1 cellular context compared by ENCODE assay signal in the genomic region with DNA sequence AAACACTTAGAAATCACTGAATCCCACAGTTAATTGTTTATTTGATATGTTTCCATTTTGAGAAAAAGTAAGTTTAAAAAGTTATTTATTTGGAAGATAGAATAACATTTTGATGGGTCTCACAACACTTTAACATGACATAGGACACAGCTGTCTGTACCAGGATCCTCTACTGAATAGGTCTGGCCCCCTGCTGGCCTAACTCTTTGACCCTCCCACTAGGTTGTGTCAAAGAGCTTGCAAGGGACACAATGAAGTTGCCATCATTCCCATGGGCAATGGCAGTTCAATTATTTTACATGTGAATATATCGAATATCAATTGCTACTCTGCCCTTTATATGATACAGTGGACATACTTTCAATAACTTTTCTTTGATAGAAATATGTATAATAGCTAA.
TF ChIP-seq lines count a peak whose summit lies in the region.

No MANE protein-coding gene starts in this region.

TF ChIP-seq in H1, 55 proteins besides CTCF, POLR2A, EP300 and RAD21:
- TF ChIP-seq SAP30 (IDR thresholded peaks at IDR 0.05; ENCODE audit: insufficient read depth, insufficient replicate concordance, low read length) (no peak), TCF12 (IDR thresholded peaks at IDR 0.05; ENCODE audit: low read depth, low read length) (0 out of 2 replicates have a peak, but pooled peaks have one; percentile 27)
- TF ChIP-seq, protein P1, sequence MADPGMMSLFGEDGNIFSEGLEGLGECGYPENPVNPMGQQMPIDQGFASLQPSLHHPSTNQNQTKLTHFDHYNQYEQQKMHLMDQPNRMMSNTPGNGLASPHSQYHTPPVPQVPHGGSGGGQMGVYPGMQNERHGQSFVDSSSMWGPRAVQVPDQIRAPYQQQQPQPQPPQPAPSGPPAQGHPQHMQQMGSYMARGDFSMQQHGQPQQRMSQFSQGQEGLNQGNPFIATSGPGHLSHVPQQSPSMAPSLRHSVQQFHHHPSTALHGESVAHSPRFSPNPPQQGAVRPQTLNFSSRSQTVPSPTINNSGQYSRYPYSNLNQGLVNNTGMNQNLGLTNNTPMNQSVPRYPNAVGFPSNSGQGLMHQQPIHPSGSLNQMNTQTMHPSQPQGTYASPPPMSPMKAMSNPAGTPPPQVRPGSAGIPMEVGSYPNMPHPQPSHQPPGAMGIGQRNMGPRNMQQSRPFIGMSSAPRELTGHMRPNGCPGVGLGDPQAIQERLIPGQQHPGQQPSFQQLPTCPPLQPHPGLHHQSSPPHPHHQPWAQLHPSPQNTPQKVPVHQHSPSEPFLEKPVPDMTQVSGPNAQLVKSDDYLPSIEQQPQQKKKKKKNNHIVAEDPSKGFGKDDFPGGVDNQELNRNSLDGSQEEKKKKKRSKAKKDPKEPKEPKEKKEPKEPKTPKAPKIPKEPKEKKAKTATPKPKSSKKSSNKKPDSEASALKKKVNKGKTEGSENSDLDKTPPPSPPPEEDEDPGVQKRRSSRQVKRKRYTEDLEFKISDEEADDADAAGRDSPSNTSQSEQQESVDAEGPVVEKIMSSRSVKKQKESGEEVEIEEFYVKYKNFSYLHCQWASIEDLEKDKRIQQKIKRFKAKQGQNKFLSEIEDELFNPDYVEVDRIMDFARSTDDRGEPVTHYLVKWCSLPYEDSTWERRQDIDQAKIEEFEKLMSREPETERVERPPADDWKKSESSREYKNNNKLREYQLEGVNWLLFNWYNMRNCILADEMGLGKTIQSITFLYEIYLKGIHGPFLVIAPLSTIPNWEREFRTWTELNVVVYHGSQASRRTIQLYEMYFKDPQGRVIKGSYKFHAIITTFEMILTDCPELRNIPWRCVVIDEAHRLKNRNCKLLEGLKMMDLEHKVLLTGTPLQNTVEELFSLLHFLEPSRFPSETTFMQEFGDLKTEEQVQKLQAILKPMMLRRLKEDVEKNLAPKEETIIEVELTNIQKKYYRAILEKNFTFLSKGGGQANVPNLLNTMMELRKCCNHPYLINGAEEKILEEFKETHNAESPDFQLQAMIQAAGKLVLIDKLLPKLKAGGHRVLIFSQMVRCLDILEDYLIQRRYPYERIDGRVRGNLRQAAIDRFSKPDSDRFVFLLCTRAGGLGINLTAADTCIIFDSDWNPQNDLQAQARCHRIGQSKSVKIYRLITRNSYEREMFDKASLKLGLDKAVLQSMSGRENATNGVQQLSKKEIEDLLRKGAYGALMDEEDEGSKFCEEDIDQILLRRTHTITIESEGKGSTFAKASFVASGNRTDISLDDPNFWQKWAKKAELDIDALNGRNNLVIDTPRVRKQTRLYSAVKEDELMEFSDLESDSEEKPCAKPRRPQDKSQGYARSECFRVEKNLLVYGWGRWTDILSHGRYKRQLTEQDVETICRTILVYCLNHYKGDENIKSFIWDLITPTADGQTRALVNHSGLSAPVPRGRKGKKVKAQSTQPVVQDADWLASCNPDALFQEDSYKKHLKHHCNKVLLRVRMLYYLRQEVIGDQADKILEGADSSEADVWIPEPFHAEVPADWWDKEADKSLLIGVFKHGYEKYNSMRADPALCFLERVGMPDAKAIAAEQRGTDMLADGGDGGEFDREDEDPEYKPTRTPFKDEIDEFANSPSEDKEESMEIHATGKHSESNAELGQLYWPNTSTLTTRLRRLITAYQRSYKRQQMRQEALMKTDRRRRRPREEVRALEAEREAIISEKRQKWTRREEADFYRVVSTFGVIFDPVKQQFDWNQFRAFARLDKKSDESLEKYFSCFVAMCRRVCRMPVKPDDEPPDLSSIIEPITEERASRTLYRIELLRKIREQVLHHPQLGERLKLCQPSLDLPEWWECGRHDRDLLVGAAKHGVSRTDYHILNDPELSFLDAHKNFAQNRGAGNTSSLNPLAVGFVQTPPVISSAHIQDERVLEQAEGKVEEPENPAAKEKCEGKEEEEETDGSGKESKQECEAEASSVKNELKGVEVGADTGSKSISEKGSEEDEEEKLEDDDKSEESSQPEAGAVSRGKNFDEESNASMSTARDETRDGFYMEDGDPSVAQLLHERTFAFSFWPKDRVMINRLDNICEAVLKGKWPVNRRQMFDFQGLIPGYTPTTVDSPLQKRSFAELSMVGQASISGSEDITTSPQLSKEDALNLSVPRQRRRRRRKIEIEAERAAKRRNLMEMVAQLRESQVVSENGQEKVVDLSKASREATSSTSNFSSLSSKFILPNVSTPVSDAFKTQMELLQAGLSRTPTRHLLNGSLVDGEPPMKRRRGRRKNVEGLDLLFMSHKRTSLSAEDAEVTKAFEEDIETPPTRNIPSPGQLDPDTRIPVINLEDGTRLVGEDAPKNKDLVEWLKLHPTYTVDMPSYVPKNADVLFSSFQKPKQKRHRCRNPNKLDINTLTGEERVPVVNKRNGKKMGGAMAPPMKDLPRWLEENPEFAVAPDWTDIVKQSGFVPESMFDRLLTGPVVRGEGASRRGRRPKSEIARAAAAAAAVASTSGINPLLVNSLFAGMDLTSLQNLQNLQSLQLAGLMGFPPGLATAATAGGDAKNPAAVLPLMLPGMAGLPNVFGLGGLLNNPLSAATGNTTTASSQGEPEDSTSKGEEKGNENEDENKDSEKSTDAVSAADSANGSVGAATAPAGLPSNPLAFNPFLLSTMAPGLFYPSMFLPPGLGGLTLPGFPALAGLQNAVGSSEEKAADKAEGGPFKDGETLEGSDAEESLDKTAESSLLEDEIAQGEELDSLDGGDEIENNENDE (IDR thresholded peaks at IDR 0.05; ENCODE audit: insufficient replicate concordance, low read length): peak; percentile 22
